19 cellular contexts compared by ENCODE assay signal in the genomic region with DNA sequence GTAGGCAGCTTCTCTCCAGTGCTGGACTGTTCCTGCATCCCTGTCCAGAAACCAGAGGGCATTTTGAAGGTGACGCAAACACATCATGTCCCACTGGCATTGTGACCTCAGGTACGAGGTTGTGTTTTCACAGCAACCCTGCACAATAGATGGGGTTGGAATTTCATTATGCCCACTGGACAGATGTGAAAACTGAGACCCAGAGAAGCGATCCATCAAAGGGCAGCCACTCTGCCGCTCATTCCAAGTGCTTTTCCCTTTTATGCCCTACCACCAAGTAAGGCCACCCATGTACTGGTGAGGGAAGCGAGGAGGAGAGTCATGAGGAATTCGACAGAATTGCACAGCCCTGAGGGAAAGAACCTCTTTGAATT.
"Had no signal": no experiment of that assay in that cellular context is flagged by ENCODE, and none has a peak within 500 bp of the region (broad histone marks: within the 10 kb centered on the region; RNA-seq: fewer than 3 reads in every experiment).

No MANE protein-coding gene starts in this region.

- H3K36me3 ChIP-seq: breast epithelium, MG63 had no signal

- ATAC-seq: activated T-helper 17 cell treated with anti-CD3 and anti-CD28 coated beads, Interleukin-2, amount 50 U/mL, for 72 hours; T-cell had no signal

- DNase-seq: activated CD4-positive, alpha-beta memory T cell treated with anti-CD3 and anti-CD28 coated beads for 36 hours; activated CD4-positive, alpha-beta T cell treated with anti-CD3 and anti-CD28 coated beads, Interleukin-2, amount 10 ng/mL, durations not matched to agents 7 days and 5 days; activated CD4-positive, CD25-positive, alpha-beta regulatory T cell; activated CD8-positive, alpha-beta memory T cell treated with anti-CD3 and anti-CD28 coated beads for 24 hours; activated T-cell treated with anti-CD3 and anti-CD28 coated beads, Interleukin-2, amount 50 U/mL, for 48 hours; caudate nucleus; MG63; MV-4-11; NCI-H1105 treated with DMSO at 0.1 percent for 48 hours; NCI-H1436 treated with DMSO at 0.1 percent for 48 hours; NCI-H187; NCI-H2081; NCI-H510A treated with DMSO at 0.1 percent for 48 hours; T-cell; T-helper 2 cell; T1000 had no signal

- H3K4me3 ChIP-seq: breast epithelium, MG63, SK-N-MC had no signal

- H3K27ac ChIP-seq: SK-N-MC had no signal

- H3K27me3 ChIP-seq: breast epithelium, MG63 had no signal

- H3K9me3 ChIP-seq: breast epithelium, MG63 had no signal
